ENCODE assay signal across 19 cellular contexts in the genomic region with DNA sequence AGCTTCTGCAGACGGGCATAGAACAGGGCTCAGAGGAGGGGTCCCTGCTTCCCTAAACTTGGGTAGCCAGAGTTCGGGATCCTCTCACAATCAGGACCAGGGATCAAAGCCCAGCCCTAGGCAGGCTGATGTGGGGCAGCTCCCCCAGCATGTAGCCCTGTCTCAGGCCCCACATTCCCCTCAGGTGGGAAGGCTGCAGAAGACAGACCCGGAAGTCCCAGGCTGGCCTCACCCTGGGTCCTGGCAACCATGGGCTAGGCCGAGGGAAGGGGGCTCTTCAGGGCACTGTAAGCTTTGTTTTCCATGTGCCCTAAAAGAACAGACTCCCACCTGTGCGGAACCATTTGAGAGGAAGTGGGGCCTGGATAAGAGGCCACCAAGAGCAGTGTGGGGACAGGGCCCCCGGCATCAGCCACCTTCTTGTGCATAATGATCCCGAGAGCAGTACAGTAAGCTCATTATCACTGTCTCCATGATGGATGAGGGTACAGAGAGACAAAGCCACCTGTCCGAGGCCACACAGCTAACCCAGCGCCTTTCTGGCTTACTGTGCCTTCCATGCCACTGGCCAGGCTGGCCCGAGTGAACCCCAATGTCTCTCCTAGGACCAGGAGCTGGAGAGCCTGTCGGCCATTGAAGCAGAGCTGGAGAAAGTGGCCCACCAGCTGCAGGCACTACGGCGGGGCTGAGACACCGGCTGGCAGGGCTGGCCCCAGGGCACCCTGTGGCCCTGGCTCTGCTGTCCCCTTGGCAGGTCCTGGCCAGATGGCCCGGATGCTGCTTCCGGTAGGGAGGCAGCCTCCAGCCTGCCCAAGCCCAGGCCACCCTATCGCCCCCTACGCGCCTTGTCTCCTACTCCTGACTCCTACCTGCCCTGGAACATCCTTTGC. TPM values are rescaled to one million over a fixed set of nuclear protein-coding genes. Genes with fewer than 3 reads are reported as not detected.
DNase-seq lines count a peak whose midpoint lies in the region; ATAC-seq and TF ChIP-seq lines count a peak whose summit lies in the region.
"Had no signal": no experiment of that assay in that cellular context is flagged by ENCODE, and none has a peak within 500 bp of the region (broad histone marks: within the 10 kb centered on the region; RNA-seq: fewer than 3 reads in every experiment).

No MANE protein-coding gene starts in this region.

- H3K9me3 Mint-ChIP-seq in neural progenitor cell: no peaks in the 10 kb centered on the region
- no peaks in the 10 kb centered on the region for H3K9me3 Mint-ChIP-seq in chondrocyte (ENCODE audit: low read depth)
- H3K9me3 Mint-ChIP-seq: CD4-positive, alpha-beta T cell had no signal

- H2AFZ ChIP-seq in neural progenitor cell (replicated peaks): no peak overlapping the region

- no peaks in the 10 kb centered on the region for H3K79me2 ChIP-seq in neural progenitor cell (ENCODE audit: low read depth)

- H3K27me3 ChIP-seq in left ventricle myocardium inferior (ENCODE audit: low read depth) (no peaks in the 10 kb centered on the region), WERI-Rb-1 (ENCODE audit: insufficient read depth, low read depth, severe bottlenecking) (no peaks in the 10 kb centered on the region), neural progenitor cell (no peaks in the 10 kb centered on the region)

- H3K27me3 Mint-ChIP-seq in neural progenitor cell (ENCODE audit: insufficient read depth, low read depth) (peaks cover 7% of the 10 kb centered on the region), chondrocyte (ENCODE audit: low read depth) (peaks cover 1% of the 10 kb centered on the region)
- H3K27me3 Mint-ChIP-seq: CD4-positive, alpha-beta T cell had no signal

- H3K27ac Mint-ChIP-seq in neural progenitor cell (peak overlapping the region; percentile 33), chondrocyte (ENCODE audit: unreplicated experiment) (no peak overlapping the region)
- H3K27ac Mint-ChIP-seq: CD4-positive, alpha-beta T cell had no signal

- intact Hi-C loops in Right ventricle myocardium inferior (cut with DNase I): no loop called here
- intact Hi-C loops in left ventricle myocardium inferior (cut with micrococcal nuclease): no loop called here

- peaks cover 8% of the 10 kb centered on the region for H3K4me1 ChIP-seq in left ventricle myocardium inferior
- H3K4me1 ChIP-seq in neural progenitor cell: no peaks in the 10 kb centered on the region

- peaks cover 15% of the 10 kb centered on the region for H3K36me3 ChIP-seq in left ventricle myocardium inferior
- H3K36me3 ChIP-seq in WERI-Rb-1: peaks cover 41% of the 10 kb centered on the region
- H3K36me3 ChIP-seq in neural progenitor cell: no peaks in the 10 kb centered on the region

- H3K36me3 Mint-ChIP-seq in neural progenitor cell (no peaks in the 10 kb centered on the region), chondrocyte (ENCODE audit: low read depth) (no peaks in the 10 kb centered on the region)

- H3K4me3 ChIP-seq in left ventricle myocardium inferior: no peak overlapping the region
- no peak overlapping the region for H3K4me3 ChIP-seq in WERI-Rb-1 (ENCODE audit: low read depth, low read length)
- H3K4me3 ChIP-seq in neural progenitor cell: no peak overlapping the region

- H3K4me3 Mint-ChIP-seq in neural progenitor cell (no peak overlapping the region), chondrocyte (ENCODE audit: unreplicated experiment) (no peak overlapping the region)
- H3K4me3 Mint-ChIP-seq: CD4-positive, alpha-beta T cell had no signal

- H3K4me1 Mint-ChIP-seq in neural progenitor cell: no peaks in the 10 kb centered on the region
- H3K4me1 Mint-ChIP-seq in chondrocyte (ENCODE audit: low read depth): no peaks in the 10 kb centered on the region

- peak; percentile 63 for DNase-seq in Right ventricle myocardium inferior (ENCODE audit: missing footprints)
- no peak for DNase-seq in left ventricle myocardium inferior
- DNase-seq in NCI-H82 (lab: John Stamatoyannopoulos, UW): peak; percentile 88
- DNase-seq in WERI-Rb-1: peak; percentile 75
- DNase-seq in neural progenitor cell (ENCODE audit: low spot score): no peak
- DNase-seq in chondrocyte (ENCODE audit: low spot score): no peak
- DNase-seq in NCI-H1048 (lab: John Stamatoyannopoulos, UW): no peak
- DNase-seq in SKM-1 treated with dmso at 0.1 percent for 144 hours (lab: John Stamatoyannopoulos, UW; ENCODE audit: unreplicated experiment): no peak
- DNase-seq: ACHN; C1 segment of cervical spinal cord; Calu3; CD4-positive, alpha-beta T cell; DMS79 treated with DMSO at 0.1 percent for 48 hours; EL; GDM1; HCEC 1CT had no signal

- H3F3A ChIP-seq in neural progenitor cell (ENCODE audit: low read depth): no peaks in the 10 kb centered on the region

- no peak overlapping the region for H3K9ac ChIP-seq in neural progenitor cell

- H3K27ac ChIP-seq in left ventricle myocardium inferior (replicated peaks) (no peak overlapping the region), WERI-Rb-1 (peak overlapping the region; percentile 89), neural progenitor cell (no peak overlapping the region)
- H3K27ac ChIP-seq: HL-60 had no signal

- H3K9me3 ChIP-seq in left ventricle myocardium inferior (replicated peaks): no peaks in the 10 kb centered on the region
- H3K9me3 ChIP-seq in WERI-Rb-1 (ENCODE audit: severe bottlenecking): no peaks in the 10 kb centered on the region
- H3K9me3 ChIP-seq in neural progenitor cell (ENCODE audit: low read depth): no peaks in the 10 kb centered on the region

- H3K4me2 ChIP-seq in neural progenitor cell: no peak overlapping the region

- no peak for ATAC-seq in Right ventricle myocardium inferior

- TF ChIP-seq CTCF in left ventricle myocardium inferior (IDR thresholded peaks at IDR 0.05; ENCODE audit: borderline replicate concordance): no peak
- TF ChIP-seq CTCF in WERI-Rb-1 (IDR thresholded peaks at IDR 0.05; ENCODE audit: low read depth, low read length): 0 out of 2 replicates have a peak, but pooled peaks have one; percentile 15
- TF ChIP-seq CTCF in neural progenitor cell (IDR thresholded peaks at IDR 0.05): no peak
- no peak for TF ChIP-seq CTCF in chondrocyte (IDR thresholded peaks at IDR 0.05)

- no peaks in the 10 kb centered on the region for H4K20me1 ChIP-seq in neural progenitor cell (ENCODE audit: low read depth)

RNA-seq across cellular contexts. Expression of gene CHGA, which starts 11.5 kb away (rescaled TPM):
- not detected for total RNA-seq in Right ventricle myocardium inferior
- total RNA-seq in left ventricle myocardium inferior: not detected
- total RNA-seq in neural progenitor cell (ENCODE audit: low replicate concordance): 0.77 TPM in 1 of 2 replicates, not detected in the other
- not detected in 3 replicates for total RNA-seq in chondrocyte
- total RNA-seq: A172; CD4-positive, alpha-beta T cell; H4 had no signal

Comparison
In these comparisons a context has a peak if more than half of its experiments do, and no peak if none do; other contexts are left out.
1. DNase-seq: peak in Right ventricle myocardium inferior (single experiment), NCI-H82 (single experiment) and WERI-Rb-1 (single experiment); none in left ventricle myocardium inferior (single experiment), neural progenitor cell (single experiment), chondrocyte (single experiment), NCI-H1048 (single experiment) and SKM-1 treated with dmso at 0.1 percent for 144 hours (single experiment).